1 cellular context compared by ENCODE assay signal in genomic region chr1:25266554-25267287, GRCh38.
A peak's percentile ranks its signal among the peaks of the same experiment; 100 is the strongest.
TF ChIP-seq lines count a peak whose summit lies in the region.

No MANE protein-coding gene starts in this region.

TF ChIP-seq in HepG2, 621 proteins besides CTCF, POLR2A, EP300 and RAD21:
- peak; percentile 28; the same call in 1 of the 2 replicates for TF ChIP-seq SAP130 (CRISPR knock-in tag; IDR thresholded peaks at IDR 0.05; ENCODE audit: low read depth)
- TF ChIP-seq, protein P1, sequence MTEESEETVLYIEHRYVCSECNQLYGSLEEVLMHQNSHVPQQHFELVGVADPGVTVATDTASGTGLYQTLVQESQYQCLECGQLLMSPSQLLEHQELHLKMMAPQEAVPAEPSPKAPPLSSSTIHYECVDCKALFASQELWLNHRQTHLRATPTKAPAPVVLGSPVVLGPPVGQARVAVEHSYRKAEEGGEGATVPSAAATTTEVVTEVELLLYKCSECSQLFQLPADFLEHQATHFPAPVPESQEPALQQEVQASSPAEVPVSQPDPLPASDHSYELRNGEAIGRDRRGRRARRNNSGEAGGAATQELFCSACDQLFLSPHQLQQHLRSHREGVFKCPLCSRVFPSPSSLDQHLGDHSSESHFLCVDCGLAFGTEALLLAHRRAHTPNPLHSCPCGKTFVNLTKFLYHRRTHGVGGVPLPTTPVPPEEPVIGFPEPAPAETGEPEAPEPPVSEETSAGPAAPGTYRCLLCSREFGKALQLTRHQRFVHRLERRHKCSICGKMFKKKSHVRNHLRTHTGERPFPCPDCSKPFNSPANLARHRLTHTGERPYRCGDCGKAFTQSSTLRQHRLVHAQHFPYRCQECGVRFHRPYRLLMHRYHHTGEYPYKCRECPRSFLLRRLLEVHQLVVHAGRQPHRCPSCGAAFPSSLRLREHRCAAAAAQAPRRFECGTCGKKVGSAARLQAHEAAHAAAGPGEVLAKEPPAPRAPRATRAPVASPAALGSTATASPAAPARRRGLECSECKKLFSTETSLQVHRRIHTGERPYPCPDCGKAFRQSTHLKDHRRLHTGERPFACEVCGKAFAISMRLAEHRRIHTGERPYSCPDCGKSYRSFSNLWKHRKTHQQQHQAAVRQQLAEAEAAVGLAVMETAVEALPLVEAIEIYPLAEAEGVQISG (CRISPR knock-in tag; IDR thresholded peaks at IDR 0.05) = peak; percentile 11; the same call in 1 of the 2 replicates
- TF ChIP-seq HMGXB4 (CRISPR knock-in tag; IDR thresholded peaks at IDR 0.05; ENCODE audit: borderline replicate concordance in 1 of 2, low read depth in 1 of 2) = 0 out of 4 replicates have a peak, but pooled peaks of 1 of the 2 experiments have one; percentile 34
TF ChIP-seq in HepG2: peak in this region for 3; not testable (repeated sequence) for 618.
